ENCODE assay signal across 8 cellular contexts in genomic region chr1:112763146-112763545, GRCh38. TPM values are rescaled to one million over a fixed set of nuclear protein-coding genes. Genes with fewer than 3 reads are reported as not detected.
DNase-seq lines count a peak whose midpoint lies in the region; ATAC-seq and TF ChIP-seq lines count a peak whose summit lies in the region.
"Not testable (repeated sequence)": the region's sequence is repeated elsewhere in the genome, so short reads cannot be mapped to it uniquely, and the experiment has no call there.

No MANE protein-coding gene starts in this region.

- H3K36me3 Mint-ChIP-seq in nephron progenitor cell (ENCODE audit: low read depth) = not testable (repeated sequence)

- peaks cover 10% of the 10 kb centered on the region for H3K9me3 ChIP-seq in BLaER1
- H3K9me3 ChIP-seq in RWPE2 (ENCODE audit: severe bottlenecking); breast epithelium; esophagus squamous epithelium; left lung; suprapubic skin: not testable (repeated sequence)

- TF ChIP-seq EP300 in suprapubic skin (IDR thresholded peaks at IDR 0.05) = not testable (repeated sequence)

- not testable (repeated sequence) for TF ChIP-seq CTCF in RWPE2 (IDR thresholded peaks at IDR 0.05; ENCODE audit: poor library complexity, severe bottlenecking); breast epithelium (IDR thresholded peaks at IDR 0.05); esophagus squamous epithelium (IDR thresholded peaks at IDR 0.05); left lung (IDR thresholded peaks at IDR 0.05); nephron progenitor cell (IDR thresholded peaks at IDR 0.05); suprapubic skin (IDR thresholded peaks at IDR 0.05)

- peak overlapping the region; percentile 79 for H3K4me2 ChIP-seq in BLaER1

- not testable (repeated sequence) for H3K27me3 ChIP-seq in BLaER1; RWPE2 (ENCODE audit: insufficient read depth, poor library complexity, severe bottlenecking); breast epithelium; esophagus squamous epithelium; left lung; suprapubic skin

- intact Hi-C loops in breast epithelium (cut with DNase I; ENCODE audit: low total_unique reads); esophagus squamous epithelium (cut with DNase I); left lung (cut with DNase I): not testable (repeated sequence)

- H3K9ac ChIP-seq in BLaER1 = not testable (repeated sequence)

- H3K4me3 Mint-ChIP-seq in nephron progenitor cell = not testable (repeated sequence)

- peak; percentile 79 for DNase-seq in HPDE6-E6E7 (ENCODE audit: extremely low spot score)
- DNase-seq in RWPE2 (ENCODE audit: low spot score); breast epithelium (ENCODE audit: low spot score in 2 of 2); esophagus squamous epithelium (lab: John Stamatoyannopoulos, UW); left lung; nephron progenitor cell: not testable (repeated sequence)
- DNase-seq in suprapubic skin (ENCODE audit: low spot score in 2 of 2) = peak in 1 of 2 donors; percentile 4

- not testable (repeated sequence) for H3K36me3 ChIP-seq in BLaER1; RWPE2 (ENCODE audit: low read depth); breast epithelium; esophagus squamous epithelium; left lung; suprapubic skin

- not testable (repeated sequence) for TF ChIP-seq POLR2A in breast epithelium (IDR thresholded peaks at IDR 0.05); esophagus squamous epithelium (IDR thresholded peaks at IDR 0.05); suprapubic skin (IDR thresholded peaks at IDR 0.05)

- H4K20me1 ChIP-seq in BLaER1 = not testable (repeated sequence)

- not testable (repeated sequence) for H3K4me3 ChIP-seq in BLaER1; RWPE2 (ENCODE audit: severe bottlenecking); esophagus squamous epithelium; left lung; suprapubic skin
- H3K4me3 ChIP-seq in breast epithelium = peak overlapping the region in 1 of 3 donors; percentile 38

- H3K4me1 Mint-ChIP-seq in nephron progenitor cell = peaks cover 31% of the 10 kb centered on the region

- ATAC-seq in RWPE2 (ENCODE audit: low read depth) = peak; percentile 85
- peak; percentile 51 for ATAC-seq in left lung

- H3K27ac Mint-ChIP-seq in nephron progenitor cell = peak overlapping the region; percentile 80

- H3K27me3 Mint-ChIP-seq in nephron progenitor cell (ENCODE audit: low read depth, poor library complexity) = not testable (repeated sequence)

- H3K27ac ChIP-seq in BLaER1 (peak overlapping the region; percentile 58), RWPE2 (ENCODE audit: poor library complexity, severe bottlenecking) (peak overlapping the region; percentile 62), breast epithelium (peak overlapping the region; percentile 67 to 79), esophagus squamous epithelium (peak overlapping the region; percentile 62 to 86 (median 78)), suprapubic skin (peak overlapping the region; percentile 53)
- H3K27ac ChIP-seq in left lung = not testable (repeated sequence)

- H3K4me1 ChIP-seq in BLaER1 (peaks cover 38% of the 10 kb centered on the region), RWPE2 (ENCODE audit: insufficient read depth, poor library complexity, severe bottlenecking) (peaks cover 19% of the 10 kb centered on the region), esophagus squamous epithelium (peaks cover 8 to 43% (median 13%) of the 10 kb centered on the region in 3 donors), suprapubic skin (peaks cover 18% of the 10 kb centered on the region)
- not testable (repeated sequence) for H3K4me1 ChIP-seq in breast epithelium, left lung

- WGBS in esophagus squamous epithelium, 2 donors = 38 to 59% methylated on average over 9 to 10 of the region's 10 CpGs
- WGBS in suprapubic skin = 55% methylated on average over 10 of the region's 10 CpGs

- not testable (repeated sequence) for H3K9me3 Mint-ChIP-seq in nephron progenitor cell

RNA-seq across cellular contexts. Expression of gene PPM1J, which starts 48.0 kb away (rescaled TPM):
- 1 to 10 TPM in 2 of 3 donors, under 1 TPM in 1; 0.32 to 5.3 (median 4.9) TPM for total RNA-seq in breast epithelium
- 1 to 10 TPM; 2.2 to 4.8 (median 2.9) TPM for total RNA-seq in esophagus squamous epithelium
- total RNA-seq in left lung = under 1 TPM; 0.76 to 0.93 TPM
- total RNA-seq in suprapubic skin = 10 to 100 TPM in 3 of 4 donors, 1 to 10 TPM in 1; 6.6 to 22.1 (median 13.4) TPM

RNA-seq across cellular contexts. Expression of gene RHOC, which starts 56.2 kb away (rescaled TPM):
- total RNA-seq in breast epithelium (100 to 1,000 TPM; 150 to 302 (median 235) TPM), esophagus squamous epithelium (100 to 1,000 TPM in 2 of 4 donors, 10 to 100 TPM in 2; 49.9 to 108 (median 78.0) TPM), left lung (100 to 1,000 TPM; 195 to 197 TPM), suprapubic skin (100 to 1,000 TPM; 138 to 185 (median 153) TPM)
